8 cellular contexts compared by ENCODE assay signal in genomic region chr6:17015144-17015543, GRCh38.
DNase-seq lines count a peak whose midpoint lies in the region; ATAC-seq and TF ChIP-seq lines count a peak whose summit lies in the region.

No MANE protein-coding gene starts in this region.

- peak; percentile 89 for ATAC-seq in GM21529 (IDR thresholded peaks at IDR 0.05; ENCODE audit: unreplicated experiment)

- peak; percentile 18 for DNase-seq in GM12864 (ENCODE audit: low read depth)
- DNase-seq in LHCN-M2 (ENCODE audit: low read depth): peak; percentile 84
- peak; percentile 94 for DNase-seq in fibroblast of mammary gland (ENCODE audit: low read depth)
- DNase-seq in NCI-H1930 (lab: John Stamatoyannopoulos, UW): no peak
- DNase-seq in NCI-H2196 treated with DMSO at 0.1 percent for 48 hours (lab: John Stamatoyannopoulos, UW; ENCODE audit: unreplicated experiment): no peak
- no peak for DNase-seq in activated effector memory CD4-positive, alpha-beta T cell treated with Interleukin-2 at 50 U/mL for 16 hours
- no peak for DNase-seq in NCI-H1092 treated with DMSO at 0.1 percent for 48 hours (lab: John Stamatoyannopoulos, UW)

- H3K4me3 ChIP-seq in GM12864 (ENCODE audit: low read depth, low read length): no peak overlapping the region
- no peak overlapping the region for H3K4me3 ChIP-seq in fibroblast of mammary gland (ENCODE audit: control insufficient read depth, low read depth, low read length)

- TF ChIP-seq CTCF in GM12864 (IDR thresholded peaks at IDR 0.05; ENCODE audit: low read depth, low read length, missing control alignments) (no peak), fibroblast of mammary gland (conservative IDR thresholded peaks at IDR 0.05; ENCODE audit: control insufficient read depth, insufficient read depth, low read depth, low read length) (no peak)

Comparison
In these comparisons a context has a peak if more than half of its experiments do, and no peak if none do; other contexts are left out.
1. DNase-seq: peak in GM12864 (single experiment), LHCN-M2 (single experiment) and fibroblast of mammary gland (single experiment); none in NCI-H1930 (0 of 2), NCI-H2196 treated with DMSO at 0.1 percent for 48 hours (single experiment), activated effector memory CD4-positive, alpha-beta T cell treated with Interleukin-2 at 50 U/mL for 16 hours (single experiment) and NCI-H1092 treated with DMSO at 0.1 percent for 48 hours (single experiment).